In the genomic region with DNA sequence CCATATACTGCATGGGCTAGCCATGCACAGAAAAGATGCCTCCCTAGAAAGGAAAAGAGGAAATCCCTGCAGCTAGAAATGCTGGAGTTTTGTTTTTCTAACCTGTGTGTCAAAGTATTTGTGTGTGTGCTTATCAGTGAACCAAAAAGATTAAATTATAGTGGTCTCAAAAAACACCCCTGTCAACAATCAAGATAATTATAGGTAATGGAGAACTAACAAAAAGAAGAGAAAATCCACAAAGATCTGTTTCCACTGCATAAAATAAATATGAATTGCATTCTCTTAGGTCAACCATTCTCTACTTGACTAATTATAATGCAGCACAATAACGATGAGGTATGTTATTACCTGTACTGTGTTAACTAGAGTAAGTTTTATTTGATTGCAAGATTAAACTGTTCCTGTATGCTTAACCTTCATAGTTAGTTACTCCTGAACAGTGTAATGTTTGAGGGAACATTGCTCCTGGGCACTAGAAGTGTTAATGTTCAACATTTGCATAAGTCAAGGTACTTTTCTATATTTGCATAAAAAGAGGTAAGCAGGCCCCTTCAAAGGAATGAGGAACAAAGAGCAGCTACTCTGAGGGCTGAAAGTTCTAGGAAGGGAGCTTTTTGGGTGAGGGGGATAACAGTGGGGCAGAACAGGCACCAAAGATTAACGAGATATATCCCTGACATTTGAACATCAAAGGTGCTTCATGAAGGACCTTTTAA, we compare ENCODE assay signal across 13 cellular contexts.
DNase-seq lines count a peak whose midpoint lies in the region; ATAC-seq and TF ChIP-seq lines count a peak whose summit lies in the region.
"Had no signal": no experiment of that assay in that cellular context is flagged by ENCODE, and none has a peak within 500 bp of the region (broad histone marks: within the 10 kb centered on the region; RNA-seq: fewer than 3 reads in every experiment).

No MANE protein-coding gene starts in this region.

- no peak for TF ChIP-seq CTCF in stomach (IDR thresholded peaks at IDR 0.05)

- H2BK5ac ChIP-seq in trophoblast cell (ENCODE audit: low read depth, low read length, poor library complexity), result no peak overlapping the region

- peak; percentile 86 for ATAC-seq in HG02973 (IDR thresholded peaks at IDR 0.05; ENCODE audit: unreplicated experiment)
- ATAC-seq in stimulated activated naive B cell treated with anti-CD40 and anti-IgM and Interleukin-4, amounts not matched to agents 10 μg/mL and 1 μg/mL and 100 μg/mL, for 72 hours (replicated peaks), result peak; percentile 96 to 97
- ATAC-seq in stimulated activated naive CD8-positive, alpha-beta T cell treated with anti-CD3 and anti-CD28 coated beads, Interleukin-15, Interleukin-2, amounts not matched to agents 100 U/mL and 50 U/mL, for 24 hours, result no peak

- TF ChIP-seq EP300 in stomach (IDR thresholded peaks at IDR 0.05), result no peak

- intact Hi-C loops in stomach (cut with DNase I; ENCODE audit: low total_unique reads), result no loop called here

- H3K36me3 ChIP-seq in trophoblast cell (ENCODE audit: control insufficient read depth in 1 of 2, insufficient read depth in 2 of 2, low read length in 2 of 2) (no peaks in the 10 kb centered on the region), stomach (no peaks in the 10 kb centered on the region)
- H3K36me3 ChIP-seq: MG63, prostate gland had no signal

- peaks cover 32 to 45% of the 10 kb centered on the region in 2 donors for H3K4me1 Mint-ChIP-seq in stimulated activated naive B cell treated with anti-CD40 and anti-IgM and Interleukin-4, amounts not matched to agents 10 μg/mL and 1 μg/mL and 100 μg/mL, for 72 hours
- H3K4me1 Mint-ChIP-seq: activated naive CD4-positive, alpha-beta T cell treated with anti-CD3 and anti-CD28 coated beads, Interleukin-2, amount 10 ng/mL, durations not matched to agents 7 days and 5 days had no signal

- no peak overlapping the region for H2AFZ ChIP-seq in trophoblast cell (ENCODE audit: insufficient read depth, low read length, poor library complexity)

- H3K79me2 ChIP-seq in trophoblast cell (ENCODE audit: control insufficient read depth, insufficient read depth, low read length, poor library complexity), result no peaks in the 10 kb centered on the region

- H3K9me3 ChIP-seq in trophoblast cell (ENCODE audit: insufficient read depth, low read depth, low read length) (no peaks in the 10 kb centered on the region), stomach (peaks cover 0 to 6% (median 0%) of the 10 kb centered on the region in 4 donors)
- H3K9me3 ChIP-seq: prostate gland had no signal

- H3K9me3 Mint-ChIP-seq in stimulated activated naive B cell treated with anti-CD40 and anti-IgM and Interleukin-4, amounts not matched to agents 10 μg/mL and 1 μg/mL and 100 μg/mL, for 72 hours, result peaks cover 11 to 12% of the 10 kb centered on the region in 2 donors

- peak overlapping the region; percentile 81 for H3K27ac Mint-ChIP-seq in stimulated activated naive B cell treated with anti-CD40 and anti-IgM and Interleukin-4, amounts not matched to agents 10 μg/mL and 1 μg/mL and 100 μg/mL, for 72 hours
- H3K27ac Mint-ChIP-seq: activated naive CD4-positive, alpha-beta T cell treated with anti-CD3 and anti-CD28 coated beads, Interleukin-2, amount 10 ng/mL, durations not matched to agents 7 days and 5 days had no signal

- H3K36me3 Mint-ChIP-seq in stimulated activated naive B cell treated with anti-CD40 and anti-IgM and Interleukin-4, amounts not matched to agents 10 μg/mL and 1 μg/mL and 100 μg/mL, for 72 hours, result peaks cover 3 to 22% of the 10 kb centered on the region in 2 donors
- H3K36me3 Mint-ChIP-seq: activated naive CD4-positive, alpha-beta T cell treated with anti-CD3 and anti-CD28 coated beads, Interleukin-2, amount 10 ng/mL, durations not matched to agents 7 days and 5 days had no signal

- H4K8ac ChIP-seq in trophoblast cell (ENCODE audit: low read depth, low read length), result no peak overlapping the region

- DNase-seq in GM19240 (ENCODE audit: insufficient read length, low spot score) (peak; percentile 16), NCI-H748 treated with DMSO at 0.1 percent for 48 hours (lab: John Stamatoyannopoulos, UW) (peak; percentile 87), trophoblast cell (no peak), stomach (no peak)
- peak; percentile 20 for DNase-seq in stimulated activated naive B cell treated with anti-CD40 and anti-IgM and Interleukin-4, amounts not matched to agents 10 μg/mL and 1 μg/mL and 100 μg/mL, for 72 hours
- no peak for DNase-seq in stimulated activated naive CD8-positive, alpha-beta T cell treated with anti-CD3 and anti-CD28 coated beads, Interleukin-15, Interleukin-2, amounts not matched to agents 100 U/mL and 50 U/mL, for 24 hours
- DNase-seq: activated CD4-positive, alpha-beta T cell treated with anti-CD3 and anti-CD28 coated beads, Interleukin-2, amount 50 U/mL, for 48 hours; activated naive CD4-positive, alpha-beta T cell treated with anti-CD3 and anti-CD28 coated beads, Interleukin-2, amount 10 ng/mL, durations not matched to agents 7 days and 5 days; caudate nucleus; MG63; midbrain had no signal

- no peaks in the 10 kb centered on the region for H3K27me3 Mint-ChIP-seq in stimulated activated naive B cell treated with anti-CD40 and anti-IgM and Interleukin-4, amounts not matched to agents 10 μg/mL and 1 μg/mL and 100 μg/mL, for 72 hours
- H3K27me3 Mint-ChIP-seq: activated naive CD4-positive, alpha-beta T cell treated with anti-CD3 and anti-CD28 coated beads, Interleukin-2, amount 10 ng/mL, durations not matched to agents 7 days and 5 days had no signal

- H3K79me1 ChIP-seq in trophoblast cell (ENCODE audit: low read length), result no peaks in the 10 kb centered on the region

- no peak overlapping the region for H2AK5ac ChIP-seq in trophoblast cell (ENCODE audit: low read length)

- H4K12ac ChIP-seq in trophoblast cell (ENCODE audit: low read depth, low read length), result no peak overlapping the region

- H3K4me3 Mint-ChIP-seq in stimulated activated naive B cell treated with anti-CD40 and anti-IgM and Interleukin-4, amounts not matched to agents 10 μg/mL and 1 μg/mL and 100 μg/mL, for 72 hours, result peak overlapping the region; percentile 32 to 37
- H3K4me3 Mint-ChIP-seq: activated naive CD4-positive, alpha-beta T cell treated with anti-CD3 and anti-CD28 coated beads, Interleukin-2, amount 10 ng/mL, durations not matched to agents 7 days and 5 days had no signal

- no peak overlapping the region for H2BK12ac ChIP-seq in trophoblast cell (ENCODE audit: low read length)

- no CpG with 5 or more reads among the region's 2 CpGs for WGBS in trophoblast cell (ENCODE audit: extremely low coverage, insufficient coverage, insufficient read length)
- 34 to 48% (median 46%) methylated on average over 2 of the region's 2 CpGs for WGBS in stomach, 5 donors

- no peak overlapping the region for H3K18ac ChIP-seq in trophoblast cell (ENCODE audit: low read length)

- no peak overlapping the region for H3K14ac ChIP-seq in trophoblast cell (ENCODE audit: low read length)

- H2BK120ac ChIP-seq in trophoblast cell (ENCODE audit: insufficient read depth, low read length, poor library complexity), result no peak overlapping the region

- H3K4me2 ChIP-seq in trophoblast cell (ENCODE audit: low read length), result no peak overlapping the region

- TF ChIP-seq POLR2A in stomach (IDR thresholded peaks at IDR 0.05), result no peak

- H3K9ac ChIP-seq in trophoblast cell (ENCODE audit: low read length), result no peak overlapping the region

- no peak overlapping the region for H3K4me3 ChIP-seq in trophoblast cell (ENCODE audit: low read depth, low read length)
- no peak overlapping the region for H3K4me3 ChIP-seq in stomach
- H3K4me3 ChIP-seq: MG63, prostate gland had no signal

- H3K4me1 ChIP-seq in trophoblast cell (ENCODE audit: control insufficient read depth in 1 of 2, insufficient read depth in 2 of 2, low read length in 2 of 2) (peaks cover 0 to 1% of the 10 kb centered on the region in 2 experiments), stomach (no peaks in the 10 kb centered on the region)
- H3K4me1 ChIP-seq: prostate gland had no signal

- H3K23ac ChIP-seq in trophoblast cell (ENCODE audit: low read length), result no peak overlapping the region

- H3K27me3 ChIP-seq in trophoblast cell (ENCODE audit: insufficient read depth, low read length), result no peaks in the 10 kb centered on the region
- H3K27me3 ChIP-seq in stomach, result no peaks in the 10 kb centered on the region
- H3K27me3 ChIP-seq: MG63 had no signal

- H3K27ac ChIP-seq in trophoblast cell (ENCODE audit: low read depth, low read length) (no peak overlapping the region), stomach (no peak overlapping the region)
- H3K27ac ChIP-seq: prostate gland had no signal

- H3K4ac ChIP-seq in trophoblast cell (ENCODE audit: low read depth, low read length), result no peak overlapping the region

- no peak overlapping the region for H4K91ac ChIP-seq in trophoblast cell (ENCODE audit: low read depth, low read length)

Comparison
In these comparisons a context has a peak if more than half of its experiments do, and no peak if none do; other contexts are left out.
1. DNase-seq: peak in GM19240 (single experiment), NCI-H748 treated with DMSO at 0.1 percent for 48 hours (single experiment) and stimulated activated naive B cell treated with anti-CD40 and anti-IgM and Interleukin-4, amounts not matched to agents 10 μg/mL and 1 μg/mL and 100 μg/mL, for 72 hours (single experiment); none in trophoblast cell (0 of 2), stimulated activated naive CD8-positive, alpha-beta T cell treated with anti-CD3 and anti-CD28 coated beads, Interleukin-15, Interleukin-2, amounts not matched to agents 100 U/mL and 50 U/mL, for 24 hours (single experiment) and stomach (single experiment).